15 cellular contexts compared by ENCODE assay signal in the genomic region with DNA sequence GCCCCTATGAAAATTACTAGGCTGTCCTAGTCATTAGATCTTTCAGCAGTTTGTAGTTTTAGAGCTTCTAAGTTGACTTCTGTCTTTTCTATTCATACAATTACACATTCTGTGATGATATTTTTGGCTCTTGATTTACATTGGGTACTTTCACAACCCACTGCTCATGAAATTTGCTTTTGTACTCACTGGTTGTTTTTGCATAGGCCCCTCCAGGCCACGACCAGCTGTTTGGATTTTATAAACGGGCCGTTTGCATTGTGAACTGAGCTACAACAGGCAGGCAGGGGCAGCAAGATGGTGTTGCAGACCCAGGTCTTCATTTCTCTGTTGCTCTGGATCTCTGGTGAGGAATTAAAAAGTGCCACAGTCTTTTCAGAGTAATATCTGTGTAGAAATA.
DNase-seq lines count a peak whose midpoint lies in the region; ATAC-seq and TF ChIP-seq lines count a peak whose summit lies in the region.
"Had no signal": no experiment of that assay in that cellular context is flagged by ENCODE, and none has a peak within 500 bp of the region (broad histone marks: within the 10 kb centered on the region; RNA-seq: fewer than 3 reads in every experiment).

No MANE protein-coding gene starts in this region.

- H3K27ac ChIP-seq in esophagus squamous epithelium: no peak overlapping the region
- H3K27ac ChIP-seq: skin epidermis had no signal

- H3K27ac Mint-ChIP-seq in memory B cell: peak overlapping the region; percentile 35
- H3K27ac Mint-ChIP-seq: activated T-helper 2 cell treated with anti-CD3 and anti-CD28 coated beads, Interferon-gamma antibody, Interleukin-2, Interleukin-4, amounts not matched to agents 10 μg/mL and 5 μg/mL and 100 μg/mL, durations not matched to agents 14 hours and 24 hours and 36 hours had no signal

- no peaks in the 10 kb centered on the region for H3K9me3 ChIP-seq in esophagus squamous epithelium
- H3K9me3 ChIP-seq: Peyer's patch had no signal

- H3K27me3 Mint-ChIP-seq in memory B cell: no peaks in the 10 kb centered on the region

- H3K4me1 Mint-ChIP-seq in memory B cell: peaks cover 19% of the 10 kb centered on the region

- TF ChIP-seq CTCF in esophagus squamous epithelium (IDR thresholded peaks at IDR 0.05): no peak

- ATAC-seq in GM18868 (IDR thresholded peaks at IDR 0.05; ENCODE audit: unreplicated experiment) (peak; percentile 75), GM21576 (IDR thresholded peaks at IDR 0.05; ENCODE audit: unreplicated experiment) (peak; percentile 60), HG03159 (IDR thresholded peaks at IDR 0.05; ENCODE audit: unreplicated experiment) (peak; percentile 90), memory B cell (ENCODE audit: low read depth) (peak; percentile 66), sciatic nerve (no peak)

- no peaks in the 10 kb centered on the region for H3K36me3 Mint-ChIP-seq in memory B cell

- no peak overlapping the region for H3K4me3 ChIP-seq in esophagus squamous epithelium
- H3K4me3 ChIP-seq: Peyer's patch, skin epidermis had no signal

- no peaks in the 10 kb centered on the region for H3K36me3 ChIP-seq in esophagus squamous epithelium
- H3K36me3 ChIP-seq: Peyer's patch had no signal

- no peak for DNase-seq in memory B cell (ENCODE audit: low spot score in 2 of 2)
- no peak for DNase-seq in sciatic nerve (ENCODE audit: low spot score)
- DNase-seq in esophagus squamous epithelium (lab: John Stamatoyannopoulos, UW): no peak
- DNase-seq in UCSD-AML1 (lab: John Stamatoyannopoulos, UW; ENCODE audit: unreplicated experiment): no peak
- DNase-seq: activated CD4-positive, alpha-beta T cell treated with anti-CD3 and anti-CD28 coated beads for 4 hours; C1 segment of cervical spinal cord; mesenchymal stem cell; NCI-H1048; NCI-H510A had no signal

- WGBS in esophagus squamous epithelium, 2 donors: 26 to 30% methylated on average over 3 of the region's 3 CpGs

- intact Hi-C loops in sciatic nerve (cut with DNase I) (no loop called here), esophagus squamous epithelium (cut with DNase I) (no loop called here)

- H3K4me1 ChIP-seq in esophagus squamous epithelium: no peaks in the 10 kb centered on the region
- H3K4me1 ChIP-seq: Peyer's patch had no signal

- H3K9me3 Mint-ChIP-seq in memory B cell: no peaks in the 10 kb centered on the region
- H3K9me3 Mint-ChIP-seq: activated T-helper 2 cell treated with anti-CD3 and anti-CD28 coated beads, Interferon-gamma antibody, Interleukin-2, Interleukin-4, amounts not matched to agents 10 μg/mL and 5 μg/mL and 100 μg/mL, durations not matched to agents 14 hours and 24 hours and 36 hours had no signal

- no peaks in the 10 kb centered on the region for H3K27me3 ChIP-seq in esophagus squamous epithelium
- H3K27me3 ChIP-seq: Peyer's patch had no signal

- TF ChIP-seq POLR2A in esophagus squamous epithelium (IDR thresholded peaks at IDR 0.05): no peak

- H3K4me3 Mint-ChIP-seq in memory B cell: peak overlapping the region; percentile 75
